ENCODE assay signal across 12 cellular contexts in the genomic region with DNA sequence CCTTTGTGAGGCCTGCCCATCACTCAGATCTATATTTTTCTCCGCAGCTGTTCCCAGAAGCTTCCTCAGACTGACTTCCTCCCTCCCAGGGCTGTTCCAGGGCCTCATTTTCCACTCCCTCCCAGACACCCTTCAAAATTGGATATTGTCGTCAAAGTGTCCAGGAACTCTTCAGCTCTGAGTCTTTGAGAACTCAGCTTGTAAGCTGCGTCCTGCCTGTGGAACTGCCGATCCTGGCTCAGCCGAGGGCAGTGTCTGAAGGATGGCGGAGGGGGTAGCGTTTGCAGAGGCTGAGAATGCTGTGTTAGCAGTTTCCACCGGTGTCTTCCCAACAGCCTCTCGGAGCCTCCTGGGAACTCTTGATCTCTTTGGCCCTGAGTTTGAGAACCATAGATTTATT. TPM values are rescaled to one million over a fixed set of nuclear protein-coding genes. Genes with fewer than 3 reads are reported as not detected.
DNase-seq lines count a peak whose midpoint lies in the region; TF ChIP-seq lines count a peak whose summit lies in the region.
"Had no signal": no experiment of that assay in that cellular context is flagged by ENCODE, and none has a peak within 500 bp of the region (broad histone marks: within the 10 kb centered on the region; RNA-seq: fewer than 3 reads in every experiment).

No MANE protein-coding gene starts in this region.

- H3K27ac ChIP-seq in dorsolateral prefrontal cortex, result peak overlapping the region in 47 of 59 donors; percentile 3 to 79 (median 53)
- peak overlapping the region; percentile 66 for H3K27ac ChIP-seq in mesodermal cell (ENCODE audit: low read depth, low read length, severe bottlenecking)
- H3K27ac ChIP-seq in testis, result peak overlapping the region; percentile 35 to 79
- H3K27ac ChIP-seq in ascending aorta, result peak overlapping the region in 1 of 2 donors; percentile 12
- H3K27ac ChIP-seq: prostate gland had no signal

- H3K9me3 ChIP-seq in mesodermal cell (ENCODE audit: control insufficient read depth, low read length) (no peaks in the 10 kb centered on the region), testis (no peaks in the 10 kb centered on the region), ascending aorta (peaks cover 0 to 5% of the 10 kb centered on the region in 2 donors)
- H3K9me3 ChIP-seq: prostate gland had no signal

- H3K27me3 ChIP-seq in dorsolateral prefrontal cortex (no peaks in the 10 kb centered on the region), testis (no peaks in the 10 kb centered on the region), ascending aorta (no peaks in the 10 kb centered on the region)

- intact Hi-C loops in dorsolateral prefrontal cortex (cut with DNase I) (no loop called here), testis (cut with DNase I; ENCODE audit: low total_unique reads) (no loop called here), ascending aorta (cut with DNase I) (no loop called here)

- 73 to 84% methylated on average over 7 to 9 of the region's 9 CpGs for WGBS in mesodermal cell (ENCODE audit: insufficient coverage in 2 of 2), 2 experiments
- WGBS in testis, 2 donors, result 28% methylated on average over 9 of the region's 9 CpGs

- H3K4me1 ChIP-seq in mesodermal cell (ENCODE audit: control insufficient read depth, insufficient read depth, low read length, poor library complexity, severe bottlenecking) (peaks cover 34% of the 10 kb centered on the region), testis (peaks cover 50% of the 10 kb centered on the region), ascending aorta (peaks cover 2 to 20% of the 10 kb centered on the region in 2 donors)
- H3K4me1 ChIP-seq: prostate gland had no signal

- peak; percentile 45 for DNase-seq in activated CD8-positive, alpha-beta memory T cell treated with anti-CD3 and anti-CD28 coated beads for 24 hours
- no peak for DNase-seq in activated CD8-positive, alpha-beta memory T cell treated with anti-CD3 and anti-CD28 coated beads, Interleukin-2, amount 50 U/mL, for 48 hours
- DNase-seq in dorsolateral prefrontal cortex (no peak), testis (peak; percentile 68), NCI-H146 (lab: John Stamatoyannopoulos, UW) (no peak), HPDE6-E6E7 (ENCODE audit: extremely low spot score) (no peak), ascending aorta (ENCODE audit: low spot score in 2 of 2) (no peak)
- DNase-seq: activated CD4-positive, alpha-beta T cell treated with anti-CD3 and anti-CD28 coated beads, Interleukin-2, amount 50 U/mL, for 48 hours; NCI-H2081; RPMI8226 had no signal

- H3K4me3 ChIP-seq in dorsolateral prefrontal cortex (peak overlapping the region in 1 of 59 donors; percentile 12), mesodermal cell (ENCODE audit: extremely low read depth, insufficient read depth, low read length, poor library complexity, severe bottlenecking) (no peak overlapping the region), testis (no peak overlapping the region), ascending aorta (no peak overlapping the region)
- H3K4me3 ChIP-seq: prostate gland had no signal

- no peak for TF ChIP-seq POLR2A in testis (IDR thresholded peaks at IDR 0.05)

- TF ChIP-seq CTCF in dorsolateral prefrontal cortex (IDR thresholded peaks at IDR 0.05 in 54 of 56, conservative IDR thresholded peaks at IDR 0.05 in 2 of 56; ENCODE audit: low read depth in 1 of 56, partially characterized antibody in 56 of 56), result no peak
- TF ChIP-seq CTCF in testis (IDR thresholded peaks at IDR 0.05), result no peak
- no peak for TF ChIP-seq CTCF in ascending aorta (IDR thresholded peaks at IDR 0.05)

- H3K36me3 ChIP-seq in mesodermal cell (ENCODE audit: control insufficient read depth, insufficient read depth, low read length) (peaks cover 38% of the 10 kb centered on the region), testis (ENCODE audit: low read depth, missing control alignments) (no peaks in the 10 kb centered on the region), ascending aorta (no peaks in the 10 kb centered on the region)
- H3K36me3 ChIP-seq: prostate gland had no signal

RNA-seq across cellular contexts. Expression of a gene that starts 27.1 kb away (rescaled TPM):
- total RNA-seq in dorsolateral prefrontal cortex, result 10 to 100 TPM; 22.2 to 89.9 (median 58.4) TPM
- polyA plus RNA-seq in mesodermal cell (2013, experiment 1 of 2), result 70.3 TPM
- polyA plus RNA-seq in mesodermal cell (2013, experiment 2 of 2), result 63.0 TPM
- 100 to 1,000 TPM; 105 to 168 TPM for total RNA-seq in testis
- polyA plus RNA-seq in testis (ENCODE audit: insufficient read depth, low read depth, low replicate concordance), result 67.7 TPM
- 57.6 TPM for total RNA-seq in ascending aorta

Comparison
In these comparisons a context has a peak if more than half of its experiments do, and no peak if none do; other contexts are left out.
1. DNase-seq: peak in activated CD8-positive, alpha-beta memory T cell treated with anti-CD3 and anti-CD28 coated beads for 24 hours (single experiment) and testis (single experiment); none in activated CD8-positive, alpha-beta memory T cell treated with anti-CD3 and anti-CD28 coated beads, Interleukin-2, amount 50 U/mL, for 48 hours (single experiment), dorsolateral prefrontal cortex (0 of 10), NCI-H146 (single experiment), HPDE6-E6E7 (single experiment) and ascending aorta (0 of 2).